Comparison of ENCODE assay signal across 29 cellular contexts in the genomic region with DNA sequence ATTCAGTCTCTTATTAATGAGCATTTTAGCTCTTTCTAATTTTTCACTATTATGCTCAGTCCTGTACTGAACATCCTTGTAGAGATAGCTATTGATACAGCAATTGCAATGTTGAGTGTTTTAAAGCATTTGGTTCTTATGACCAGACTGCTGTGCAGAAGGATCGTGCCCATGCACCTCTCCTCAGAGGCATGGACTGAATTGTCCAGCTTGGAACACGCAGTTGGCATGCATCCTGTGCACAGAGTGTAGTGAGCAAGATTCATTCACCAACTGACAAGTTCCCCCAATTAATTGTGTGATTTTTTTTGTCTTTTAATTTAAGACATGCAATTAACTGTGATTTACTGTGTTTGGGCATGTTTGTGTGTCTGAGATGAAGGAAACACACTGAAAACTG.
"Had no signal": no experiment of that assay in that cellular context is flagged by ENCODE, and none has a peak within 500 bp of the region (broad histone marks: within the 10 kb centered on the region; RNA-seq: fewer than 3 reads in every experiment).

No MANE protein-coding gene starts in this region.

- H3K36me3 ChIP-seq: esophagus muscularis mucosa, gastroesophageal sphincter, neutrophil, right lobe of liver, thoracic aorta, tibial nerve, upper lobe of left lung, uterus had no signal

- H3K4me3 ChIP-seq: esophagus muscularis mucosa, gastroesophageal sphincter, heart left ventricle, hepatocyte, lung, mucosa of descending colon, pancreas, right lobe of liver, thoracic aorta, tibial nerve, upper lobe of left lung, uterus had no signal

- DNase-seq: effector CD8-positive, alpha-beta T cell; endodermal cell; heart left ventricle; kidney; mesenchymal stem cell; mucosa of descending colon; naive B cell; pancreas; right lobe of liver; small intestine; stimulated activated CD4-positive, alpha-beta T cell treated with anti-CD3 and anti-CD28 coated beads, Interleukin-15, amount 100 ng/mL, for 24 hours; stimulated activated CD4-positive, alpha-beta T cell treated with anti-CD3 and anti-CD28 coated beads, Interleukin-2, amount 100 ng/mL, for 48 hours; stimulated activated naive B cell treated with anti-CD40 and anti-IgM and Interleukin-4, amounts not matched to agents 10 μg/mL and 1 μg/mL and 100 μg/mL, for 72 hours; upper lobe of left lung; uterus had no signal

- H3K27me3 ChIP-seq: esophagus muscularis mucosa, foreskin keratinocyte, gastroesophageal sphincter, heart left ventricle, hepatocyte, neutrophil, pancreas, right lobe of liver, tibial nerve, upper lobe of left lung, uterus had no signal

- H3K4me3 Mint-ChIP-seq: dendritic cell treated with granulocyte-macrophage colony-stimulating factor and Interleukin-4, amounts not matched to agents 40 ng/mL and 50 ng/mL, for 4 days; endodermal cell; mesothelial cell of epicardium; naive B cell; natural killer cell treated with Interleukin-12 subunit alpha and Interleukin-12 subunit beta and Interleukin-15 and Interleukin-18, amount 100 ng/mL, for 72 hours; neural crest cell; stimulated activated naive B cell treated with anti-CD40 and anti-IgM and Interleukin-4, amounts not matched to agents 10 μg/mL and 1 μg/mL and 100 μg/mL, for 72 hours; stimulated activated naive CD8-positive, alpha-beta T cell treated with anti-CD3 and anti-CD28 coated beads, Interleukin-15, Interleukin-2, amounts not matched to agents 100 ng/mL and 50 ng/mL, for 24 hours had no signal

- H3K27ac Mint-ChIP-seq: dendritic cell treated with granulocyte-macrophage colony-stimulating factor and Interleukin-4, amounts not matched to agents 40 ng/mL and 50 ng/mL, for 4 days; endodermal cell; mesothelial cell of epicardium; natural killer cell treated with Interleukin-12 subunit alpha and Interleukin-12 subunit beta and Interleukin-15 and Interleukin-18, amount 100 ng/mL, for 72 hours; progenitor cell of endocrine pancreas; stimulated activated naive B cell treated with anti-CD40 and anti-IgM and Interleukin-4, amounts not matched to agents 10 μg/mL and 1 μg/mL and 100 μg/mL, for 72 hours; stimulated activated naive CD8-positive, alpha-beta T cell treated with anti-CD3 and anti-CD28 coated beads, Interleukin-15, Interleukin-2, amounts not matched to agents 100 ng/mL and 50 ng/mL, for 24 hours had no signal

- H3K36me3 Mint-ChIP-seq: natural killer cell treated with Interleukin-12 subunit alpha and Interleukin-12 subunit beta and Interleukin-15 and Interleukin-18, amount 100 ng/mL, for 72 hours had no signal

- H3K9me3 Mint-ChIP-seq: dendritic cell treated with granulocyte-macrophage colony-stimulating factor and Interleukin-4, amounts not matched to agents 40 ng/mL and 50 ng/mL, for 4 days; endodermal cell; mesothelial cell of epicardium; naive B cell; natural killer cell treated with Interleukin-12 subunit alpha and Interleukin-12 subunit beta and Interleukin-15 and Interleukin-18, amount 100 ng/mL, for 72 hours; stimulated activated naive B cell treated with anti-CD40 and anti-IgM and Interleukin-4, amounts not matched to agents 10 μg/mL and 1 μg/mL and 100 μg/mL, for 72 hours; stimulated activated naive CD8-positive, alpha-beta T cell treated with anti-CD3 and anti-CD28 coated beads, Interleukin-15, Interleukin-2, amounts not matched to agents 100 ng/mL and 50 ng/mL, for 24 hours had no signal

- H3K4me1 Mint-ChIP-seq: endodermal cell, mesothelial cell of epicardium, neural crest cell had no signal

- H3K27me3 Mint-ChIP-seq: dendritic cell treated with granulocyte-macrophage colony-stimulating factor and Interleukin-4, amounts not matched to agents 40 ng/mL and 50 ng/mL, for 4 days; naive B cell; natural killer cell treated with Interleukin-12 subunit alpha and Interleukin-12 subunit beta and Interleukin-15 and Interleukin-18, amount 100 ng/mL, for 72 hours; progenitor cell of endocrine pancreas; stimulated activated naive B cell treated with anti-CD40 and anti-IgM and Interleukin-4, amounts not matched to agents 10 μg/mL and 1 μg/mL and 100 μg/mL, for 72 hours; stimulated activated naive CD8-positive, alpha-beta T cell treated with anti-CD3 and anti-CD28 coated beads, Interleukin-15, Interleukin-2, amounts not matched to agents 100 ng/mL and 50 ng/mL, for 24 hours had no signal
